8 cellular contexts compared by ENCODE assay signal in the genomic region with DNA sequence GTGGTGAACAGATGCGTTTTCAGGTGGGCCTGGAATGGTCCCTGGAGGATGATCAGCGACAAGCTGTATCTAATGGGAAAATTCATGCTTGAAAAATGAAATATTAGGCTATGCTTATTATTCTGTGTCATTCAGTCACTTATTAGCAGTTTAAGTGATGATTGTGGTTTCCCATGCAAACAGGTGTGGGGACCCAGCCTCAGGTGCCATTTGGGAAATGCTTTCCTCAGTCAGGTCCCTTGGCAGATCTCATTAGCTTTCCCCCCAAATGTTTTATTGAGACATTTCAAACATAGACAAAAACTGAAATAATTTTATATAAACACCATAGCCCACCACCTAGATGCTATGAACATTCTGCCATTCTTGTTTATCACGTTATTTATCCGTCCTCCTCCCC. TPM values are rescaled to one million over a fixed set of nuclear protein-coding genes. Genes with fewer than 3 reads are reported as not detected.
A peak's percentile ranks its signal among the peaks of the same experiment; 100 is the strongest.
DNase-seq lines count a peak whose midpoint lies in the region; ATAC-seq lines count a peak whose summit lies in the region.

No MANE protein-coding gene starts in this region.

- ATAC-seq in naive thymus-derived CD8-positive, alpha-beta T cell: no peak
- no peak for ATAC-seq in HG03139 (IDR thresholded peaks at IDR 0.05; ENCODE audit: unreplicated experiment)
- no peak for ATAC-seq in HG02973 (IDR thresholded peaks at IDR 0.05; ENCODE audit: unreplicated experiment)

- no peaks in the 10 kb centered on the region for H3K27me3 Mint-ChIP-seq in IgD-negative memory B cell
- H3K27me3 Mint-ChIP-seq in naive thymus-derived CD8-positive, alpha-beta T cell: no peaks in the 10 kb centered on the region

- DNase-seq in cerebellar cortex (ENCODE audit: low spot score): peak; percentile 13
- DNase-seq in naive thymus-derived CD8-positive, alpha-beta T cell: no peak
- no peak for DNase-seq in HuH-7.5 (ENCODE audit: low spot score)
- no peak for DNase-seq in NCI-H748 (lab: John Stamatoyannopoulos, UW; ENCODE audit: unreplicated experiment)

- H3K27ac Mint-ChIP-seq in IgD-negative memory B cell: peak overlapping the region in 1 of 3 donors; percentile 93
- peak overlapping the region in 9 of 10 donors; percentile 77 to 93 (median 88) for H3K27ac Mint-ChIP-seq in naive thymus-derived CD8-positive, alpha-beta T cell

- H3K9me3 ChIP-seq in BLaER1: no peaks in the 10 kb centered on the region

- H3K4me2 ChIP-seq in BLaER1: peak overlapping the region; percentile 97

- peak overlapping the region; percentile 80 for H3K4me3 ChIP-seq in BLaER1

- peak overlapping the region; percentile 83 to 96 (median 90) for H3K4me3 Mint-ChIP-seq in IgD-negative memory B cell
- peak overlapping the region; percentile 85 to 95 (median 92) for H3K4me3 Mint-ChIP-seq in naive thymus-derived CD8-positive, alpha-beta T cell

- H3K27me3 ChIP-seq in BLaER1: no peaks in the 10 kb centered on the region

- H3K36me3 Mint-ChIP-seq in IgD-negative memory B cell: no peaks in the 10 kb centered on the region
- H3K36me3 Mint-ChIP-seq in naive thymus-derived CD8-positive, alpha-beta T cell: no peaks in the 10 kb centered on the region

- no peaks in the 10 kb centered on the region for H4K20me1 ChIP-seq in BLaER1

- H3K4me1 Mint-ChIP-seq in IgD-negative memory B cell: peaks cover 23 to 32% (median 26%) of the 10 kb centered on the region in 3 donors
- peaks cover 10 to 45% (median 35%) of the 10 kb centered on the region in 4 donors for H3K4me1 Mint-ChIP-seq in naive thymus-derived CD8-positive, alpha-beta T cell

- peak overlapping the region; percentile 78; the same call in 1 of the 2 replicates for H3K9ac ChIP-seq in BLaER1

- H3K4me1 ChIP-seq in BLaER1: peaks cover 32% of the 10 kb centered on the region

- no peaks in the 10 kb centered on the region for H3K36me3 ChIP-seq in BLaER1

- H3K9me3 Mint-ChIP-seq in IgD-negative memory B cell: no peaks in the 10 kb centered on the region
- no peaks in the 10 kb centered on the region for H3K9me3 Mint-ChIP-seq in naive thymus-derived CD8-positive, alpha-beta T cell

- no peak overlapping the region for H3K27ac ChIP-seq in BLaER1

- POLR2A ChIA-PET in naive thymus-derived CD8-positive, alpha-beta T cell (lab: Charles Lee): interaction anchor here (0.6 to 2.2 kb wide), 8 partner anchors 10 to 139 kb away, joined by 3 to 27 read pairs (median 4); partner anchors contain the start of genes CBX3, HNRNPA2B1 and NFE2L3

RNA-seq across cellular contexts. Expression of gene SNX10, which starts 0.4 kb away (rescaled TPM):
- polyA plus RNA-seq in IgD-negative memory B cell: 112 TPM
- total RNA-seq in naive thymus-derived CD8-positive, alpha-beta T cell: 1 to 10 TPM; 6.1 to 6.6 TPM
- 10 to 100 TPM; 10.9 to 14.7 (median 13.5) TPM for polyA plus RNA-seq in naive thymus-derived CD8-positive, alpha-beta T cell
